9 cellular contexts compared by ENCODE assay signal in the genomic region with DNA sequence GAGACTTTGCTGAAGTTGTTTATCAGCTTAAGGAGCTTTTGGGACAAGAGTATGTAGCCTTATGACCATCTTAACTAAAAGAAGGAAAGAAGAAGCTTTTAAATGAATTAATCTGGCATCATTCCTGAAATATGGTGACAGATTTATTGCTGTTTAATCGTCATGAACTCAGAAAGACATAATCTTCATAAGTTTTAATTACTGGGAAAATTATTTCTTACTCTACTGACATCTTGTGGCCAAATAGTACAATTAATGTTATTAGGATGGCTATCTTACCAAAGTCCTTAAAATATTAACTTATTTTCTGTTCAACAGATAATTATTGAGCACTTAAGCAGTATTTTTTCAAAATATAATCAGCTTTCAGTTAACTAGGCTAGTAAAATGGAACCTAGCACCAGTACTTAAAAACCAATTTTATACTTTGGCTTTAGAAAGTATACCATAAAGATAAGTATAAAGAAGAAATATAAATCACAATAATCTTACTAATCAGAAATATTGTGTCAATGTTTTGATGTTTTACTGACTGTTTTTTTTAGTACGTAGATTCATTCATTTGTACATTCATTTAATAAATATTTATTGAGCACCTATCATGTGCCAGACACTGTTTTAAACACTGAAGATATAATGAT.
DNase-seq lines count a peak whose midpoint lies in the region; ATAC-seq and TF ChIP-seq lines count a peak whose summit lies in the region.
"Had no signal": no experiment of that assay in that cellular context is flagged by ENCODE, and none has a peak within 500 bp of the region (broad histone marks: within the 10 kb centered on the region; RNA-seq: fewer than 3 reads in every experiment).

No MANE protein-coding gene starts in this region.

- no peaks in the 10 kb centered on the region for H3K36me3 Mint-ChIP-seq in stimulated activated naive B cell treated with anti-CD40 and anti-IgM and Interleukin-4, amounts not matched to agents 10 μg/mL and 1 μg/mL and 100 μg/mL, for 72 hours

- H3K27ac Mint-ChIP-seq in stimulated activated naive B cell treated with anti-CD40 and anti-IgM and Interleukin-4, amounts not matched to agents 10 μg/mL and 1 μg/mL and 100 μg/mL, for 72 hours: no peak overlapping the region

- no peak for ATAC-seq in RWPE2 (ENCODE audit: low read depth)
- no peak for ATAC-seq in stimulated activated naive B cell treated with anti-CD40 and anti-IgM and Interleukin-4, amounts not matched to agents 10 μg/mL and 1 μg/mL and 100 μg/mL, for 72 hours (replicated peaks)

- H3K27me3 Mint-ChIP-seq in stimulated activated naive B cell treated with anti-CD40 and anti-IgM and Interleukin-4, amounts not matched to agents 10 μg/mL and 1 μg/mL and 100 μg/mL, for 72 hours: no peaks in the 10 kb centered on the region

- H3K27ac ChIP-seq in 22Rv1: no peak overlapping the region
- H3K27ac ChIP-seq in RWPE2 (ENCODE audit: poor library complexity, severe bottlenecking): peak overlapping the region; percentile 7

- H3K9me3 Mint-ChIP-seq in stimulated activated naive B cell treated with anti-CD40 and anti-IgM and Interleukin-4, amounts not matched to agents 10 μg/mL and 1 μg/mL and 100 μg/mL, for 72 hours: peaks cover 0 to 3% of the 10 kb centered on the region in 2 donors

- peaks cover 11% of the 10 kb centered on the region for H3K4me1 ChIP-seq in RWPE2 (ENCODE audit: insufficient read depth, poor library complexity, severe bottlenecking)

- no peak overlapping the region for H3K4me3 ChIP-seq in RWPE2 (ENCODE audit: severe bottlenecking)

- no peaks in the 10 kb centered on the region for H3K27me3 ChIP-seq in RWPE2 (ENCODE audit: insufficient read depth, poor library complexity, severe bottlenecking)

- H3K36me3 ChIP-seq in RWPE2 (ENCODE audit: low read depth): peaks cover 81% of the 10 kb centered on the region

- no peak for DNase-seq in GM10266 (ENCODE audit: extremely low spot score)
- no peak for DNase-seq in RWPE2 (ENCODE audit: low spot score)
- DNase-seq in foreskin melanocyte: peak; percentile 24
- no peak for DNase-seq in activated CD4-positive, alpha-beta T cell treated with anti-CD3 and anti-CD28 coated beads, Interleukin-2, amount 50 U/mL, for 1 hour
- DNase-seq in activated naive CD4-positive, alpha-beta T cell (lab: John Stamatoyannopoulos, UW): no peak
- DNase-seq in stimulated activated CD4-positive, alpha-beta T cell treated with anti-CD3 and anti-CD28 coated beads, Interleukin-12 subunit alpha, Interleukin-12 subunit beta, amount 100 ng/mL, for 4 hours: no peak
- no peak for DNase-seq in stimulated activated naive B cell treated with anti-CD40 and anti-IgM and Interleukin-4, amounts not matched to agents 10 μg/mL and 1 μg/mL and 100 μg/mL, for 72 hours
- DNase-seq: NCI-H345 had no signal

- no peak overlapping the region for H3K4me3 Mint-ChIP-seq in stimulated activated naive B cell treated with anti-CD40 and anti-IgM and Interleukin-4, amounts not matched to agents 10 μg/mL and 1 μg/mL and 100 μg/mL, for 72 hours

- TF ChIP-seq CTCF in 22Rv1 (IDR thresholded peaks at IDR 0.05): peak; percentile 83
- TF ChIP-seq CTCF in GM10266 (IDR thresholded peaks at IDR 0.05; ENCODE audit: control insufficient read depth, insufficient read depth, low read depth, missing control alignments): peak; percentile 21
- TF ChIP-seq CTCF in RWPE2 (IDR thresholded peaks at IDR 0.05; ENCODE audit: poor library complexity, severe bottlenecking): peak; percentile 79

- H3K9me3 ChIP-seq in RWPE2 (ENCODE audit: severe bottlenecking): peaks cover 2% of the 10 kb centered on the region

- no peaks in the 10 kb centered on the region for H3K4me1 Mint-ChIP-seq in stimulated activated naive B cell treated with anti-CD40 and anti-IgM and Interleukin-4, amounts not matched to agents 10 μg/mL and 1 μg/mL and 100 μg/mL, for 72 hours

Comparison
In these comparisons a context has a peak if more than half of its experiments do, and no peak if none do; other contexts are left out.
1. CTCF ChIP-seq: peak in every context shown above with its lines; median percentile 83 in 22Rv1; 79 in RWPE2; 21 in GM10266.